Comparison of ENCODE assay signal across 15 cellular contexts in the genomic region with DNA sequence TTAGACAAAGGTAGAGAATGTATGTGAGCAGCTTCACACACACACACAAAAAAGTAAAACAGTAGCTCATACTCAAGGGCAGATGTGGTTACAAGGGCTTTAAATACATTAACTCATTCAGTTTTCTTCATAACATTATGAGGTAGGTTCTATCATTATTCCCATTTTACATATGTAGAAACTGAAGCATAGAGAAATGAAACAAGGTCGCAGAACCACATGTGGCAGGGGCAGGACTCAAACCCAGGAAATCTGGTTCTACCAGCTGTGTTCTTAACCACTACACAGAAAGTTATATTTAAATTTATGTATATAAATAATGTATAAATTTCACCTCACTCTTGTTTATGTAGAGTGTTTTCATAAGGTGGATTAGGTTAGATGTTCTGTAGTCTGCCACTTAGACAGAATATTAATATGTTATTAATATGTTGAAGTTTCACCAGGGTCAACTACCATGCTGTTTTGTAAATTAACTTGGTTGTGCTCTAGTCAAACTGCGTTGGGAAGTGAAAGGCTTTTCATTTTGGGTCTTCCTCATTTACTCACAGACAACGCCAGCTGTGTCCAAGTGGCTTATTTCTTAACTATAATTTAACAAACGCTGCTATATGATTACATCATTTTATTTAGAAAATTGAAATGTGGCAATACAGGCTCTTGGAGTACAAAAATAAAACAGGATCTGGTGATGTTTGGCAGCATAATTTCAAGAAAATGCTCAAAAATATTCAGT.
DNase-seq lines count a peak whose midpoint lies in the region; ATAC-seq and FAIRE-seq lines count a peak whose summit lies in the region.
"Had no signal": no experiment of that assay in that cellular context is flagged by ENCODE, and none has a peak within 500 bp of the region (broad histone marks: within the 10 kb centered on the region; RNA-seq: fewer than 3 reads in every experiment).

No MANE protein-coding gene starts in this region.

- ATAC-seq in GM19328 (IDR thresholded peaks at IDR 0.05; ENCODE audit: unreplicated experiment) (peak; percentile 74), HG02642 (IDR thresholded peaks at IDR 0.05; ENCODE audit: poor library complexity, unreplicated experiment) (peak; percentile 69), HG03469 (IDR thresholded peaks at IDR 0.05; ENCODE audit: unreplicated experiment) (peak; percentile 53), sciatic nerve (peak; percentile 67)
- ATAC-seq: foreskin keratinocyte, T-cell had no signal

- no peak for DNase-seq in sciatic nerve (ENCODE audit: low spot score)
- no peak for DNase-seq in activated naive CD4-positive, alpha-beta T cell (lab: John Stamatoyannopoulos, UW)
- DNase-seq in frontal cortex (ENCODE audit: low spot score in 2 of 2), result no peak
- no peak for DNase-seq in activated effector memory CD4-positive, alpha-beta T cell treated with anti-CD3 and anti-CD28 coated beads, Interleukin-2, amount 50 U/mL, for 16 hours
- no peak for DNase-seq in NCI-H510A treated with DMSO at 0.1 percent for 48 hours (lab: John Stamatoyannopoulos, UW)
- DNase-seq: activated CD4-positive, alpha-beta memory T cell treated with anti-CD3 and anti-CD28 coated beads for 36 hours; activated naive CD8-positive, alpha-beta T cell treated with anti-CD3 and anti-CD28 coated beads, Interleukin-2, amount 10 ng/mL, durations not matched to agents 7 days and 5 days; foreskin keratinocyte; left cardiac atrium; MM.1S; stimulated activated CD4-positive, alpha-beta T cell treated with anti-CD3 and anti-CD28 coated beads, Interleukin-2, amount 100 ng/mL, for 24 hours; T-cell had no signal

- no peak for FAIRE-seq in frontal cortex (lab: Jason Lieb, UNC)

- intact Hi-C loops in sciatic nerve (cut with DNase I), result no loop called here
